15 cellular contexts compared by ENCODE assay signal in genomic region chr4:2588259-2588658, GRCh38.
"Had no signal": no experiment of that assay in that cellular context is flagged by ENCODE, and none has a peak within 500 bp of the region (broad histone marks: within the 10 kb centered on the region; RNA-seq: fewer than 3 reads in every experiment).

No MANE protein-coding gene starts in this region.

- H3K27ac ChIP-seq: coronary artery, hepatocyte, pancreas had no signal

- H2AFZ ChIP-seq: hepatocyte had no signal

- H3K9me3 Mint-ChIP-seq: neural crest cell had no signal

- H3K27me3 ChIP-seq: hepatocyte, pancreas had no signal

- H3K4me3 ChIP-seq: coronary artery, hepatocyte, left ventricle myocardium inferior, pancreas had no signal

- H3K9me3 ChIP-seq: left ventricle myocardium inferior, pancreas had no signal

- DNase-seq: activated CD4-positive, alpha-beta T cell treated with anti-CD3 and anti-CD28 coated beads, Interleukin-2, amount 50 U/mL, for 4 hours; activated CD4-positive, CD25-positive, alpha-beta regulatory T cell treated with anti-CD3 and anti-CD28 coated beads, Interleukin-2, amount 50 U/mL, for 72 hours; activated gamma-delta T cell treated with Interleukin-2 at 50 U/mL for 16 hours; activated T-cell treated with anti-CD3 and anti-CD28 coated beads, Interleukin-2, amount 50 U/mL, for 48 hours; effector memory CD4-positive, alpha-beta T cell; kidney; left ventricle myocardium inferior; mesendoderm; pancreas; retina; stimulated activated CD4-positive, alpha-beta T cell treated with anti-CD3 and anti-CD28 coated beads, Interleukin-15, amount 100 ng/mL, for 24 hours; stimulated activated CD4-positive, alpha-beta T cell treated with anti-CD3 and anti-CD28 coated beads, Interleukin-4, amount 100 ng/mL, for 24 hours had no signal

- H3K4me2 ChIP-seq: hepatocyte had no signal

- H3K36me3 ChIP-seq: left ventricle myocardium inferior, pancreas had no signal

- ATAC-seq: pancreas had no signal

- H3K4me3 Mint-ChIP-seq: neural crest cell had no signal
